Comparison of ENCODE assay signal across 39 cellular contexts in genomic region chr5:162929104-162929503, GRCh38.
"Had no signal": no experiment of that assay in that cellular context is flagged by ENCODE, and none has a peak within 500 bp of the region (broad histone marks: within the 10 kb centered on the region; RNA-seq: fewer than 3 reads in every experiment).

No MANE protein-coding gene starts in this region.

- FAIRE-seq: astrocyte, bronchial epithelial cell had no signal

- H3K27me3 ChIP-seq: adrenal gland, body of pancreas, brain microvascular endothelial cell, breast epithelium, cardiac muscle cell had no signal

- DNase-seq: activated effector memory CD4-positive, alpha-beta T cell treated with anti-CD3 and anti-CD28 coated beads, Interleukin-2, amount 50 U/mL, for 16 hours; activated effector memory CD4-positive, alpha-beta T cell treated with Interleukin-2 at 50 U/mL for 16 hours; activated gamma-delta T cell; activated gamma-delta T cell treated with Interleukin-2 at 50 U/mL for 16 hours; activated naive CD4-positive, alpha-beta T cell; activated naive CD4-positive, alpha-beta T cell treated with anti-CD3 and anti-CD28 coated beads for 36 hours; activated naive CD4-positive, alpha-beta T cell treated with anti-CD3 and anti-CD28 coated beads, Interleukin-2, amount 10 ng/mL, durations not matched to agents 7 days and 5 days; activated naive CD4-positive, alpha-beta T cell treated with anti-CD3 and anti-CD28 coated beads, Interleukin-2, amount 50 U/mL, for 16 hours; activated naive CD4-positive, alpha-beta T cell treated with Interleukin-2 at 50 U/mL for 16 hours; activated naive CD8-positive, alpha-beta T cell treated with anti-CD3 and anti-CD28 coated beads for 36 hours; activated naive CD8-positive, alpha-beta T cell treated with anti-CD3 and anti-CD28 coated beads, Interleukin-2, amount 10 ng/mL, durations not matched to agents 7 days and 5 days; activated naive CD8-positive, alpha-beta T cell treated with anti-CD3 and anti-CD28 coated beads, Interleukin-2, amount 50 U/mL, for 24 hours; activated T-cell treated with anti-CD3 and anti-CD28 coated beads, Interleukin-2, amount 50 U/mL, for 1 hour; activated T-cell treated with anti-CD3 and anti-CD28 coated beads, Interleukin-2, amount 50 U/mL, for 24 hours; activated T-cell treated with anti-CD3 and anti-CD28 coated beads, Interleukin-2, amount 50 U/mL, for 4 hours; activated T-cell treated with anti-CD3 and anti-CD28 coated beads, Interleukin-2, amount 50 U/mL, for 48 hours; activated T-cell treated with anti-CD3 and anti-CD28 coated beads, Interleukin-2, amount 50 U/mL, for 72 hours; adrenal gland; amniotic stem cell; amygdala; anterior cingulate cortex; aorta; body of pancreas; brain microvascular endothelial cell; caudate nucleus; central memory CD4-positive, alpha-beta T cell; cerebellar nuclear complex had no signal

- H3K36me3 Mint-ChIP-seq: activated naive CD4-positive, alpha-beta T cell treated with anti-CD3 and anti-CD28 coated beads, Interleukin-2, amount 10 ng/mL, durations not matched to agents 7 days and 5 days; activated naive CD4-positive, alpha-beta T cell treated with anti-CD3 and anti-CD28 coated beads, Interleukin-2, amount 50 U/mL, for 24 hours; activated naive CD4-positive, alpha-beta T cell treated with anti-CD3 and anti-CD28 coated beads, Interleukin-2, amount 50 U/mL, for 72 hours; activated naive CD8-positive, alpha-beta T cell; activated naive CD8-positive, alpha-beta T cell treated with anti-CD3 and anti-CD28 coated beads for 36 hours; activated naive CD8-positive, alpha-beta T cell treated with anti-CD3 and anti-CD28 coated beads, Interleukin-2, amount 10 ng/mL, durations not matched to agents 7 days and 5 days; brain had no signal

- H3K4me3 Mint-ChIP-seq: activated naive CD4-positive, alpha-beta T cell treated with anti-CD3 and anti-CD28 coated beads for 36 hours; activated naive CD4-positive, alpha-beta T cell treated with anti-CD3 and anti-CD28 coated beads, Interleukin-2, amount 10 ng/mL, durations not matched to agents 7 days and 5 days; activated naive CD4-positive, alpha-beta T cell treated with anti-CD3 and anti-CD28 coated beads, Interleukin-2, amount 50 U/mL, for 24 hours; activated naive CD8-positive, alpha-beta T cell; activated naive CD8-positive, alpha-beta T cell treated with anti-CD3 and anti-CD28 coated beads for 36 hours; activated naive CD8-positive, alpha-beta T cell treated with anti-CD3 and anti-CD28 coated beads, Interleukin-2, amount 10 ng/mL, durations not matched to agents 7 days and 5 days; activated naive CD8-positive, alpha-beta T cell treated with anti-CD3 and anti-CD28 coated beads, Interleukin-2, amount 50 U/mL, for 24 hours; activated T-cell treated with anti-CD3 and anti-CD28 coated beads, Interleukin-2, amount 50 U/mL, for 24 hours; activated T-cell treated with anti-CD3 and anti-CD28 coated beads, Interleukin-2, amount 50 U/mL, for 4 hours; activated T-cell treated with anti-CD3 and anti-CD28 coated beads, Interleukin-2, amount 50 U/mL, for 72 hours; activated T-helper 1 cell treated with anti-CD3 and anti-CD28 coated beads, Interleukin-12 subunit alpha, Interleukin-12 subunit beta, Interleukin-2, Interleukin-4 antibody, amounts not matched to agents 30 ng/mL and 10 ng/mL and 1 ng/mL, durations not matched to agents 14 hours and 24 hours and 36 hours; activated T-helper 17 cell treated with anti-CD3 and anti-CD28 coated beads, Interleukin-2, amount 50 U/mL, for 72 hours; brain; central memory CD8-positive, alpha-beta T cell had no signal

- H3K27ac ChIP-seq: adrenal gland, body of pancreas, brain microvascular endothelial cell, breast epithelium, cardiac muscle cell had no signal

- H3K36me3 ChIP-seq: adrenal gland, brain microvascular endothelial cell, breast epithelium, cardiac muscle cell had no signal

- H3K4me1 ChIP-seq: adrenal gland, body of pancreas, breast epithelium had no signal

- H3K27ac Mint-ChIP-seq: activated naive CD4-positive, alpha-beta T cell treated with anti-CD3 and anti-CD28 coated beads for 36 hours; activated naive CD4-positive, alpha-beta T cell treated with anti-CD3 and anti-CD28 coated beads, Interleukin-2, amount 10 ng/mL, durations not matched to agents 7 days and 5 days; activated naive CD4-positive, alpha-beta T cell treated with anti-CD3 and anti-CD28 coated beads, Interleukin-2, amount 50 U/mL, for 24 hours; activated naive CD4-positive, alpha-beta T cell treated with anti-CD3 and anti-CD28 coated beads, Interleukin-2, amount 50 U/mL, for 72 hours; activated naive CD8-positive, alpha-beta T cell; activated naive CD8-positive, alpha-beta T cell treated with anti-CD3 and anti-CD28 coated beads for 36 hours; activated naive CD8-positive, alpha-beta T cell treated with anti-CD3 and anti-CD28 coated beads, Interleukin-2, amount 10 ng/mL, durations not matched to agents 7 days and 5 days; activated naive CD8-positive, alpha-beta T cell treated with anti-CD3 and anti-CD28 coated beads, Interleukin-2, amount 50 U/mL, for 24 hours; activated T-cell treated with anti-CD3 and anti-CD28 coated beads, Interleukin-2, amount 50 U/mL, for 24 hours; activated T-cell treated with anti-CD3 and anti-CD28 coated beads, Interleukin-2, amount 50 U/mL, for 72 hours; activated T-helper 1 cell treated with anti-CD3 and anti-CD28 coated beads, Interleukin-12 subunit alpha, Interleukin-12 subunit beta, Interleukin-2, Interleukin-4 antibody, amounts not matched to agents 30 ng/mL and 10 ng/mL and 1 ng/mL, durations not matched to agents 14 hours and 24 hours and 36 hours; activated T-helper 17 cell treated with anti-CD3 and anti-CD28 coated beads, Interleukin-2, amount 50 U/mL, for 72 hours; activated T-helper 2 cell treated with anti-CD3 and anti-CD28 coated beads, Interferon-gamma antibody, Interleukin-2, Interleukin-4, amounts not matched to agents 10 μg/mL and 5 μg/mL and 100 μg/mL, durations not matched to agents 14 hours and 24 hours and 36 hours; brain had no signal

- H3K9me3 ChIP-seq: body of pancreas, breast epithelium had no signal

- ATAC-seq: activated naive CD4-positive, alpha-beta T cell treated with anti-CD3 and anti-CD28 coated beads, Interleukin-2, amount 50 U/mL, for 72 hours; activated naive CD8-positive, alpha-beta T cell treated with anti-CD3 and anti-CD28 coated beads, Interleukin-2, amount 50 U/mL, for 24 hours; activated T-cell treated with anti-CD3 and anti-CD28 coated beads, Interleukin-2, amount 50 U/mL, for 4 hours; activated T-cell treated with anti-CD3 and anti-CD28 coated beads, Interleukin-2, amount 50 U/mL, for 72 hours; activated T-helper 17 cell treated with anti-CD3 and anti-CD28 coated beads, Interleukin-2, amount 50 U/mL, for 72 hours; body of pancreas had no signal

- H3K4me1 Mint-ChIP-seq: activated naive CD4-positive, alpha-beta T cell treated with anti-CD3 and anti-CD28 coated beads, Interleukin-2, amount 10 ng/mL, durations not matched to agents 7 days and 5 days; activated naive CD4-positive, alpha-beta T cell treated with anti-CD3 and anti-CD28 coated beads, Interleukin-2, amount 50 U/mL, for 24 hours; activated naive CD8-positive, alpha-beta T cell treated with anti-CD3 and anti-CD28 coated beads for 36 hours; activated naive CD8-positive, alpha-beta T cell treated with anti-CD3 and anti-CD28 coated beads, Interleukin-2, amount 10 ng/mL, durations not matched to agents 7 days and 5 days; activated naive CD8-positive, alpha-beta T cell treated with anti-CD3 and anti-CD28 coated beads, Interleukin-2, amount 50 U/mL, for 24 hours; activated T-helper 17 cell treated with anti-CD3 and anti-CD28 coated beads, Interleukin-2, amount 50 U/mL, for 72 hours; brain; central memory CD8-positive, alpha-beta T cell had no signal

- H3K4me3 ChIP-seq: adrenal gland, body of pancreas, breast epithelium, cardiac muscle cell had no signal

- H3K27me3 Mint-ChIP-seq: activated naive CD4-positive, alpha-beta T cell treated with anti-CD3 and anti-CD28 coated beads, Interleukin-2, amount 10 ng/mL, durations not matched to agents 7 days and 5 days; activated naive CD4-positive, alpha-beta T cell treated with anti-CD3 and anti-CD28 coated beads, Interleukin-2, amount 50 U/mL, for 24 hours; activated naive CD8-positive, alpha-beta T cell; activated naive CD8-positive, alpha-beta T cell treated with anti-CD3 and anti-CD28 coated beads for 36 hours; activated naive CD8-positive, alpha-beta T cell treated with anti-CD3 and anti-CD28 coated beads, Interleukin-2, amount 10 ng/mL, durations not matched to agents 7 days and 5 days; activated naive CD8-positive, alpha-beta T cell treated with anti-CD3 and anti-CD28 coated beads, Interleukin-2, amount 50 U/mL, for 24 hours; activated T-cell treated with anti-CD3 and anti-CD28 coated beads, Interleukin-2, amount 50 U/mL, for 24 hours; activated T-helper 17 cell treated with anti-CD3 and anti-CD28 coated beads, Interleukin-2, amount 50 U/mL, for 72 hours; central memory CD8-positive, alpha-beta T cell had no signal
